Comparison of ENCODE assay signal across 16 cellular contexts in the genomic region with DNA sequence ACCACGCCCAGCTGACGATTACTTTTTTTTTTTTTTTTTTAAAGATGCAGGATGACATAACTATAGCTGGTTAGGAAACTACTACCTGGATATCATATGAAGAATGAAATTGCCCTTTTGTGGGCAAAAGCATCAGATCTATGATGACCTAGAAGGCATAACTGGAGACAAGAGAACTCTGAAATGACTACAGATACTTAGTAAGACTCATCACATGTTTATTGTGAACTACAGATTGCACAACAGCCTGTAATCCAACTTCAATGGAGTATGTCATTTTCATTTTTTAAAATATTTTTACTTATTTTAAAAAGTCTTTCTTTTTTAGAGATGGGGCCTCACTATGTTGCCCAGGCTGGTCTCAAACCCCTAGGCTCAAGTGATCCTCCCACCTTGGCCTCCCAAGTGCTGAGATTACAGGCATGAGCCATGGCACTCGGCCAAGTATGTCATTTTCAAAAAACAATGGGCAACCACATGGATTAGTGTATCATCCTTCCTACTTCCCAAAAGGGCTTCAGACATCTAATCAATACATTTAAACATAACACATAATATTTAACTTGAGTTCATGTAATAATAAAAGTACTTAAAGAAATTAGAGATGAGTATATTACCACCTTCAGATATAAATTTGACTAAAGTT. TPM values are rescaled to one million over a fixed set of nuclear protein-coding genes. Genes with fewer than 3 reads are reported as not detected.
DNase-seq lines count a peak whose midpoint lies in the region; ATAC-seq, FAIRE-seq and TF ChIP-seq lines count a peak whose summit lies in the region.
"Had no signal": no experiment of that assay in that cellular context is flagged by ENCODE, and none has a peak within 500 bp of the region (broad histone marks: within the 10 kb centered on the region; RNA-seq: fewer than 3 reads in every experiment).

No MANE protein-coding gene starts in this region.

- H3K4me1 ChIP-seq in IMR-90 (ENCODE audit: control insufficient read depth, insufficient read depth, low read length) = peaks cover 5% of the 10 kb centered on the region; the same call in 1 of the 2 replicates
- peaks cover 6 to 10% of the 10 kb centered on the region in 2 experiments; a peak in 4 of 5 replicates for H3K4me1 ChIP-seq in K562 (replicated peaks in 1 of 2; ENCODE audit: control insufficient read depth in 2 of 2, insufficient read depth in 2 of 2, low read length in 2 of 2)
- H3K4me1 ChIP-seq in prostate gland (replicated peaks) = peaks cover 16% of the 10 kb centered on the region

- no peak overlapping the region for H4K91ac ChIP-seq in IMR-90 (ENCODE audit: insufficient read depth, low read depth, low read length)

- peaks cover 41% of the 10 kb centered on the region for H3K4me1 Mint-ChIP-seq in activated T-cell treated with anti-CD3 and anti-CD28 coated beads, Interleukin-2, amount 50 U/mL, for 72 hours (ENCODE audit: low read depth)
- peaks cover 54% of the 10 kb centered on the region for H3K4me1 Mint-ChIP-seq in activated naive CD8-positive, alpha-beta T cell treated with anti-CD3 and anti-CD28 coated beads, Interleukin-2, amount 50 U/mL, for 24 hours

- H2BK5ac ChIP-seq in IMR-90 (ENCODE audit: low read depth, low read length, poor library complexity, severe bottlenecking) = no peak overlapping the region

- TF ChIP-seq POLR2A in IMR-90 (IDR thresholded peaks at IDR 0.05; ENCODE audit: low read depth, low read length) (no peak), K562 (conservative IDR thresholded peaks at IDR 0.05) (no peak), prostate gland (IDR thresholded peaks at IDR 0.05) (no peak)

- H4K5ac ChIP-seq in IMR-90 (ENCODE audit: low read depth, low read length) = no peak overlapping the region

- H3K79me1 ChIP-seq in IMR-90 (ENCODE audit: low read depth in 1 of 2, low read length in 2 of 2) = peaks cover 22 to 63% of the 10 kb centered on the region in 2 experiments

- H3K56ac ChIP-seq in IMR-90 (ENCODE audit: extremely low read depth, insufficient read depth, low read length) = no peak overlapping the region

- no peak overlapping the region for H3K4me3 Mint-ChIP-seq in activated T-cell treated with anti-CD3 and anti-CD28 coated beads, Interleukin-2, amount 50 U/mL, for 72 hours
- no peak overlapping the region for H3K4me3 Mint-ChIP-seq in activated naive CD8-positive, alpha-beta T cell treated with anti-CD3 and anti-CD28 coated beads, Interleukin-2, amount 50 U/mL, for 24 hours

- H3K4me2 ChIP-seq in IMR-90 (ENCODE audit: low read depth, low read length) (no peak overlapping the region; the same call in 1 of the 2 replicates), K562 (ENCODE audit: insufficient read depth, low read length) (no peak overlapping the region)

- H3K4me3 ChIP-seq in IMR-90 (ENCODE audit: insufficient read depth, low read depth, low read length) = no peak overlapping the region
- no peak overlapping the region for H3K4me3 ChIP-seq in K562
- H3K4me3 ChIP-seq in prostate gland = no peak overlapping the region
- H3K4me3 ChIP-seq: GM12878, left lung, sigmoid colon had no signal

- TF ChIP-seq CTCF in IMR-90 (conservative IDR thresholded peaks at IDR 0.05; ENCODE audit: low read depth, low read length) (no peak), K562 (IDR thresholded peaks at IDR 0.05 in 2 of 3, conservative IDR thresholded peaks at IDR 0.05 in 1 of 3; ENCODE audit: insufficient read depth in 2 of 3, low read depth in 1 of 3, low read length in 3 of 3) (no peak), prostate gland (IDR thresholded peaks at IDR 0.05) (no peak)

- no peak overlapping the region; the same call in 1 of the 2 replicates for H2AK5ac ChIP-seq in IMR-90 (ENCODE audit: low read depth, low read length)

- no peak overlapping the region for H2AFZ ChIP-seq in IMR-90 (replicated peaks; ENCODE audit: low read length, poor library complexity)
- H2AFZ ChIP-seq in K562 (ENCODE audit: low read depth, low read length) = no peak overlapping the region

- no peaks in the 10 kb centered on the region for H3K9me3 Mint-ChIP-seq in activated T-cell treated with anti-CD3 and anti-CD28 coated beads, Interleukin-2, amount 50 U/mL, for 72 hours
- no peaks in the 10 kb centered on the region for H3K9me3 Mint-ChIP-seq in activated naive CD8-positive, alpha-beta T cell treated with anti-CD3 and anti-CD28 coated beads, Interleukin-2, amount 50 U/mL, for 24 hours

- BruUV-seq in IMR-90 (replicated peaks; lab: Mats Ljungman, UMichigan) = no TSS peak
- BruUV-seq in K562 (replicated peaks; lab: Mats Ljungman, UMichigan) = no TSS peak

- no peak overlapping the region for H3K23ac ChIP-seq in IMR-90 (ENCODE audit: low read depth, low read length)

- peaks cover 11% of the 10 kb centered on the region for H3K9me1 ChIP-seq in IMR-90 (ENCODE audit: insufficient read depth, low read length)
- no peaks in the 10 kb centered on the region for H3K9me1 ChIP-seq in K562 (ENCODE audit: control insufficient read depth, insufficient read depth, low read length)

- H4K8ac ChIP-seq in IMR-90 (ENCODE audit: low read depth in 2 of 2, low read length in 2 of 2) = no peak overlapping the region

- ATAC-seq in activated T-cell treated with anti-CD3 and anti-CD28 coated beads, Interleukin-2, amount 50 U/mL, for 72 hours (replicated peaks in 1 of 2) = peak; percentile 50 to 53
- ATAC-seq in IMR-90 (ENCODE audit: low read depth) = no peak
- ATAC-seq in K562 = no peak
- ATAC-seq in activated naive CD8-positive, alpha-beta T cell treated with anti-CD3 and anti-CD28 coated beads, Interleukin-2, amount 50 U/mL, for 24 hours = no peak
- ATAC-seq: GM12878, left lung, Right ventricle myocardium inferior had no signal

- H3K9ac ChIP-seq in IMR-90 (ENCODE audit: low read depth, low read length) = no peak overlapping the region
- no peak overlapping the region for H3K9ac ChIP-seq in K562 (ENCODE audit: insufficient read depth in 1 of 2, low read depth in 2 of 2, low read length in 2 of 2)

- no peaks in the 10 kb centered on the region for H3K9me3 ChIP-seq in IMR-90 (ENCODE audit: control insufficient read depth, insufficient read depth, low read length)
- H3K9me3 ChIP-seq in K562 (replicated peaks; ENCODE audit: control insufficient read depth, insufficient read depth, low read depth, low read length) = no peaks in the 10 kb centered on the region
- no peaks in the 10 kb centered on the region for H3K9me3 ChIP-seq in prostate gland
- H3K9me3 ChIP-seq: left lung, sigmoid colon had no signal

- H3K27ac Mint-ChIP-seq in activated T-cell treated with anti-CD3 and anti-CD28 coated beads, Interleukin-2, amount 50 U/mL, for 72 hours = no peak overlapping the region
- H3K27ac Mint-ChIP-seq in activated naive CD8-positive, alpha-beta T cell treated with anti-CD3 and anti-CD28 coated beads, Interleukin-2, amount 50 U/mL, for 24 hours = no peak overlapping the region

- in situ Hi-C loops in IMR-90 (cut with MboI; ENCODE audit: low sequenced_read_pairs) (no loop called here), K562 (cut with MboI) (no loop called here)

- no peak overlapping the region for H3K27ac ChIP-seq in IMR-90 (ENCODE audit: insufficient read depth, low read length)
- no peak overlapping the region for H3K27ac ChIP-seq in K562 (ENCODE audit: extremely low read depth, low read depth, low read length)
- peak overlapping the region; percentile 37 to 93 for H3K27ac ChIP-seq in prostate gland
- H3K27ac ChIP-seq: left lung, sigmoid colon, WERI-Rb-1 had no signal

- no peak for TF ChIP-seq EP300 in K562 (IDR thresholded peaks at IDR 0.05; ENCODE audit: low read length)

- no peaks in the 10 kb centered on the region for H3K36me3 ChIP-seq in IMR-90 (ENCODE audit: control insufficient read depth, insufficient read depth, low read length)
- no peaks in the 10 kb centered on the region for H3K36me3 ChIP-seq in K562 (ENCODE audit: control insufficient read depth, insufficient read depth, low read length)
- H3K36me3 ChIP-seq in prostate gland = no peaks in the 10 kb centered on the region
- H3K36me3 ChIP-seq: left lung, sigmoid colon, WERI-Rb-1 had no signal

- H3K27me3 Mint-ChIP-seq in activated T-cell treated with anti-CD3 and anti-CD28 coated beads, Interleukin-2, amount 50 U/mL, for 72 hours (ENCODE audit: low read depth) = no peaks in the 10 kb centered on the region
- H3K27me3 Mint-ChIP-seq in activated naive CD8-positive, alpha-beta T cell treated with anti-CD3 and anti-CD28 coated beads, Interleukin-2, amount 50 U/mL, for 24 hours = peaks cover 2% of the 10 kb centered on the region

- H2BK20ac ChIP-seq in IMR-90 (ENCODE audit: low read depth, low read length) = no peak overlapping the region

- CTCF ChIA-PET in IMR-90 (lab: Yijun Ruan, JAX) = interaction anchor here (0.9 to 2.2 kb wide), 2 partner anchors 21 to 72 kb away, joined by 3 to 8 read pairs; no protein-coding TSS in a partner anchor
- CTCF ChIA-PET in K562 (lab: Yijun Ruan, JAX; ENCODE audit: low intra/inter-chr PET ratio) = no interaction called here

- TF ChIP-seq RAD21 in IMR-90 (IDR thresholded peaks at IDR 0.05; ENCODE audit: low read length) = no peak
- TF ChIP-seq RAD21 in K562 (CRISPR knock-in tag; conservative IDR thresholded peaks at IDR 0.05 in 1 of 2, IDR thresholded peaks at IDR 0.05 in 1 of 2) = no peak

- FAIRE-seq in K562 (lab: Jason Lieb, UNC) = no peak
- FAIRE-seq: GM12878 had no signal

- peaks cover 79% of the 10 kb centered on the region for H3K79me2 ChIP-seq in K562 (ENCODE audit: control insufficient read depth, insufficient read depth, low read length)

- peaks cover 3 to 8% of the 10 kb centered on the region in 2 donors for H3K36me3 Mint-ChIP-seq in activated T-cell treated with anti-CD3 and anti-CD28 coated beads, Interleukin-2, amount 50 U/mL, for 72 hours (ENCODE audit: insufficient read depth in 2 of 2)
- peaks cover 8% of the 10 kb centered on the region for H3K36me3 Mint-ChIP-seq in activated naive CD8-positive, alpha-beta T cell treated with anti-CD3 and anti-CD28 coated beads, Interleukin-2, amount 50 U/mL, for 24 hours (ENCODE audit: low read depth)

- H2BK15ac ChIP-seq in IMR-90 (ENCODE audit: low read depth, low read length) = no peak overlapping the region

- no peak overlapping the region for H3K4ac ChIP-seq in IMR-90 (ENCODE audit: low read depth, low read length)

- H3K14ac ChIP-seq in IMR-90 (replicated peaks; ENCODE audit: low read depth, low read length) = no peak overlapping the region

- POLR2A ChIA-PET in IMR-90 (lab: Charles Lee; ENCODE audit: unreplicated experiment) (no interaction called here), K562 (lab: Yijun Ruan, JAX) (no interaction called here)

- dilution Hi-C loops in IMR-90 (cut with HindIII; ENCODE audit: low sequenced_read_pairs, unreplicated experiment) = no loop called here

- intact Hi-C loops in IMR-90 (cut with micrococcal nuclease) (loop anchor here (5.0 to 10.0 kb wide), 4 partner anchors 43 to 472 kb away; a partner anchor contains a TSS), K562 (cut with micrococcal nuclease) (loop anchor here (10.0 kb wide), 1 partner anchor 424 kb away; a partner anchor contains a TSS), prostate gland (cut with DNase I) (no loop called here)

- H2BK120ac ChIP-seq in IMR-90 (ENCODE audit: low read depth, low read length) = no peak overlapping the region

- H4K20me1 ChIP-seq in IMR-90 (ENCODE audit: insufficient read depth, low read length) = peaks cover 6% of the 10 kb centered on the region; the same call in 1 of the 2 replicates
- no peaks in the 10 kb centered on the region for H4K20me1 ChIP-seq in K562 (replicated peaks; ENCODE audit: control insufficient read depth, insufficient read depth, low read length)

- WGBS in IMR-90 (ENCODE audit: extremely low coverage in 2 of 2, insufficient read length in 1 of 2), 2 experiments = no CpG with 5 or more reads among the region's 3 CpGs
- 79% methylated on average over 3 of the region's 3 CpGs for WGBS in K562 (ENCODE audit: insufficient coverage, low coverage, missing lambda C conversion rate)
- WGBS in prostate gland = 90% methylated on average over 3 of the region's 3 CpGs

- no peak overlapping the region for H2AK9ac ChIP-seq in IMR-90 (replicated peaks; ENCODE audit: low read depth, low read length, poor library complexity)

- DNase-seq in activated T-cell treated with anti-CD3 and anti-CD28 coated beads, Interleukin-2, amount 50 U/mL, for 72 hours = no peak
- DNase-seq in activated T-cell treated with anti-CD3 and anti-CD28 coated beads, Interleukin-2, amount 50 U/mL, for 1 hour = no peak
- peak; percentile 42 for DNase-seq in IMR-90
- peak in 1 of 4 experiments; percentile 20 for DNase-seq in K562 (ENCODE audit: extremely low read depth in 1 of 4, low spot score in 3 of 4)
- DNase-seq in prostate gland (ENCODE audit: low spot score) = no peak
- no peak for DNase-seq in activated naive CD8-positive, alpha-beta T cell treated with anti-CD3 and anti-CD28 coated beads, Interleukin-2, amount 50 U/mL, for 24 hours
- DNase-seq in NCI-H1092 (lab: John Stamatoyannopoulos, UW) = no peak
- no peak for DNase-seq in amniotic stem cell (lab: John Stamatoyannopoulos, UW)
- DNase-seq: activated CD8-positive, alpha-beta memory T cell treated with anti-CD3 and anti-CD28 coated beads for 24 hours; aorta; left lung; nucleus accumbens; sigmoid colon; WERI-Rb-1 had no signal

- H3K27me3 ChIP-seq in IMR-90 (ENCODE audit: control insufficient read depth, insufficient read depth, low read length) (no peaks in the 10 kb centered on the region), K562 (ENCODE audit: control insufficient read depth in 2 of 2, insufficient read depth in 2 of 2, low read length in 2 of 2) (no peaks in the 10 kb centered on the region), prostate gland (replicated peaks; ENCODE audit: insufficient read depth) (no peaks in the 10 kb centered on the region)
- H3K27me3 ChIP-seq: left lung, sigmoid colon had no signal

- H3K18ac ChIP-seq in IMR-90 (ENCODE audit: low read depth, low read length) = no peak overlapping the region

RNA-seq across cellular contexts. Expression of a gene that starts 3.3 kb away (rescaled TPM):
- total RNA-seq in activated T-cell treated with anti-CD3 and anti-CD28 coated beads, Interleukin-2, amount 50 U/mL, for 72 hours = 10 to 100 TPM; 36.3 to 40.1 TPM
- 30.6 and 36.9 TPM in 2 replicates for total RNA-seq in IMR-90 (2012; rRNA removed)
- 12.3 and 16.6 TPM in 2 replicates for polyA plus RNA-seq in IMR-90 (2012; rRNA removed)
- 9.7 and 12.1 TPM in 2 replicates for polyA plus RNA-seq in IMR-90 (2012; cell fraction: cytosol; rRNA removed)
- polyA plus RNA-seq in IMR-90 (2012; cell fraction: nucleus; rRNA removed; ENCODE audit: low replicate concordance) = 6.0 and 13.5 TPM in 2 replicates
- total RNA-seq in K562 (2011; cell fraction: chromatin; rRNA removed; ENCODE audit: low replicate concordance) = 6.2 and 16.6 TPM in 2 replicates
- 3.5 and 5.5 TPM in 2 replicates for total RNA-seq in K562 (2011; cell fraction: nucleolus; rRNA removed)
- 7.8 and 11.7 TPM in 2 replicates for total RNA-seq in K562 (2011; cell fraction: nucleoplasm; rRNA removed)
- total RNA-seq in K562 (2014; rRNA removed) = 15.6 and 17.8 TPM in 2 replicates
- 29.5 and 34.6 TPM in 2 replicates for total RNA-seq in K562 (2014; rRNA removed; fragmentation: Illumina TruSeq; extraction: Trizol)
- 23.5 and 25.2 TPM in 2 replicates for total RNA-seq in K562 (2015; rRNA removed; fragmentation: Illumina TruSeq; extraction: Trizol)
- 35.8 and 38.2 TPM in 2 replicates for total RNA-seq in K562 (2021)
- 22.7 and 28.7 TPM in 2 replicates for polyA plus RNA-seq in K562 (2011; rRNA removed)
- polyA plus RNA-seq in K562 (2011; cell fraction: cytosol; rRNA removed) = 12.0 and 16.2 TPM in 2 replicates
- polyA plus RNA-seq in K562 (2011; cell fraction: nucleus; rRNA removed) = 10.3 and 14.8 TPM in 2 replicates
- polyA plus RNA-seq in K562 (2012) = 21.4 and 22.4 TPM in 2 replicates
- 29.6 and 34.6 TPM in 2 replicates for polyA plus RNA-seq in K562 (2014; fragmentation: Illumina TruSeq; extraction: Trizol)
- 10 to 100 TPM; 12.6 to 15.8 TPM for polyA plus RNA-seq in K562 (2014; fragmentation: Nextera tagmentation; extraction: Ambion mirVana)
- polyA plus RNA-seq in K562 (2014; rRNA removed) = 17.0 and 20.8 TPM in 2 replicates
- polyA minus RNA-seq in K562 (2011; rRNA and poly(A)+ RNA removed) = 63.2 and 69.1 TPM in 2 replicates
- 30.4 and 34.0 TPM in 2 replicates for polyA minus RNA-seq in K562 (2011; cell fraction: cytosol; rRNA and poly(A)+ RNA removed)
- polyA minus RNA-seq in K562 (2011; cell fraction: nucleus; rRNA and poly(A)+ RNA removed) = 13.9 and 21.8 TPM in 2 replicates
- total RNA-seq in prostate gland = 10 to 100 TPM; 32.8 to 37.7 TPM

Comparison
In these comparisons a context has a peak if more than half of its experiments do, and no peak if none do; other contexts are left out.
1. ATAC-seq: peak in activated T-cell treated with anti-CD3 and anti-CD28 coated beads, Interleukin-2, amount 50 U/mL, for 72 hours (2 of 2); none in IMR-90 (single experiment), K562 (single experiment) and activated naive CD8-positive, alpha-beta T cell treated with anti-CD3 and anti-CD28 coated beads, Interleukin-2, amount 50 U/mL, for 24 hours (single experiment).
2. H3K27ac ChIP-seq: peak in prostate gland (2 of 2); none in IMR-90 (single experiment) and K562 (single experiment).